8 cellular contexts compared by ENCODE assay signal in the genomic region with DNA sequence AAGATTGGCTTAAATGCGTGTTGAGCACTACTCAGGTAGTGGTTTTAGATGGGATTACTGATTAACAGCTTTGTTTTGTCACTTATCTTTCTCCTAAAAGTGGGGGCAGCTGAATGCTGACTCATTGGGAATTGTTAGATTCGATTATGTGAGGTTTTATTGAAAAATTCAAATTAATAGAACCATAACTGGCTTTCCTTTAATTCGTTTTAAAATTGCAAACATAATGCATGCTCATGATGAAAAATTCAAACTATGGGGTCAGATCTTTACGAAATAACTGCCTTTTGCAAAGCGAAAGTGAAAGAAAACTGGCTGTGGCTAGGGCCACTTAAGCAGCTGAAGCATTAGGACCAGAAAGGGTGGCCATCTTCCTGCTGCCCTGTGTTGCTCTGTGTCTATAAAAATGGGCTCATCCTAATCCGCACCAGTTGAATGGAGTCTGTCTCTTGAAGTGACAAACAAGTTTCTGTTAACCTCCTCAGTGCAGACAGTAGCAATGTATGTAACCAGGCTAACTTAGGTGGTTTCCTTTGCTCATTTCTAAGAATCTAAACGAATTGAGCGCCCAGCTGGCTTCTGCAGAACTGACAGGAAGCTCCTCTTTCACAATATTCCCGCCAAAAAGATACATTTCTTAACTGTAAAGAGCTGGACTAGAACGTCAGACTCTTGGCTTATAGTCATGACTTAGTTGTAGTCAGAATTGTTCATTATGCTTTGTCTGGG. TPM values are rescaled to one million over a fixed set of nuclear protein-coding genes. Genes with fewer than 3 reads are reported as not detected.
A peak's percentile ranks its signal among the peaks of the same experiment; 100 is the strongest.
DNase-seq lines count a peak whose midpoint lies in the region; ATAC-seq and TF ChIP-seq lines count a peak whose summit lies in the region.

No MANE protein-coding gene starts in this region.

- peak; percentile 30 for DNase-seq in DMS79 treated with DMSO at 0.1 percent for 48 hours (lab: John Stamatoyannopoulos, UW)
- DNase-seq in NB4 (ENCODE audit: low read depth) = peak; percentile 96
- peak; percentile 60 for DNase-seq in activated T-helper 2 cell treated with anti-CD3 and anti-CD28 coated beads, Interferon-gamma antibody, Interleukin-2, Interleukin-4, amounts not matched to agents 10 μg/mL and 5 μg/mL and 100 μg/mL, durations not matched to agents 14 hours and 24 hours and 36 hours (ENCODE audit: low spot score)
- peak; percentile 5 for DNase-seq in iPS-NIHi7 (ENCODE audit: extremely low spot score)
- DNase-seq in stimulated activated effector memory CD8-positive, alpha-beta T cell treated with anti-CD3 and anti-CD28 coated beads, Interleukin-12 subunit alpha, Interleukin-12 subunit beta, amount 100 ng/mL, for 72 hours (ENCODE audit: low spot score in 2 of 2) = peak; percentile 19 to 69

- ATAC-seq in GM21576 (IDR thresholded peaks at IDR 0.05; ENCODE audit: unreplicated experiment) = peak; percentile 70
- ATAC-seq in stimulated activated effector memory CD8-positive, alpha-beta T cell treated with anti-CD3 and anti-CD28 coated beads, Interleukin-12 subunit alpha, Interleukin-12 subunit beta, amount 100 ng/mL, for 72 hours = peak; percentile 87
- no peak for ATAC-seq in GM19397 (IDR thresholded peaks at IDR 0.05; ENCODE audit: unreplicated experiment)
- ATAC-seq in GM18858 (IDR thresholded peaks at IDR 0.05; ENCODE audit: unreplicated experiment) = no peak

- peak overlapping the region; percentile 49 for H3K4me3 ChIP-seq in NB4 (ENCODE audit: low read depth, low read length)

- H3K27me3 Mint-ChIP-seq in activated T-helper 2 cell treated with anti-CD3 and anti-CD28 coated beads, Interferon-gamma antibody, Interleukin-2, Interleukin-4, amounts not matched to agents 10 μg/mL and 5 μg/mL and 100 μg/mL, durations not matched to agents 14 hours and 24 hours and 36 hours (ENCODE audit: low read depth) = no peaks in the 10 kb centered on the region

- peaks cover 62% of the 10 kb centered on the region for H3K4me1 Mint-ChIP-seq in activated T-helper 2 cell treated with anti-CD3 and anti-CD28 coated beads, Interferon-gamma antibody, Interleukin-2, Interleukin-4, amounts not matched to agents 10 μg/mL and 5 μg/mL and 100 μg/mL, durations not matched to agents 14 hours and 24 hours and 36 hours (ENCODE audit: low read depth)
- peaks cover 60% of the 10 kb centered on the region for H3K4me1 Mint-ChIP-seq in stimulated activated effector memory CD8-positive, alpha-beta T cell treated with anti-CD3 and anti-CD28 coated beads, Interleukin-12 subunit alpha, Interleukin-12 subunit beta, amount 100 ng/mL, for 72 hours

- peak; percentile 18 for TF ChIP-seq POLR2A in NB4 (IDR thresholded peaks at IDR 0.05; ENCODE audit: extremely low read depth, insufficient read length)

- peaks cover 79% of the 10 kb centered on the region for H3K36me3 Mint-ChIP-seq in activated T-helper 2 cell treated with anti-CD3 and anti-CD28 coated beads, Interferon-gamma antibody, Interleukin-2, Interleukin-4, amounts not matched to agents 10 μg/mL and 5 μg/mL and 100 μg/mL, durations not matched to agents 14 hours and 24 hours and 36 hours (ENCODE audit: low read depth)
- H3K36me3 Mint-ChIP-seq in stimulated activated effector memory CD8-positive, alpha-beta T cell treated with anti-CD3 and anti-CD28 coated beads, Interleukin-12 subunit alpha, Interleukin-12 subunit beta, amount 100 ng/mL, for 72 hours = peaks cover 88% of the 10 kb centered on the region

- peak overlapping the region; percentile 94 for H3K27ac Mint-ChIP-seq in activated T-helper 2 cell treated with anti-CD3 and anti-CD28 coated beads, Interferon-gamma antibody, Interleukin-2, Interleukin-4, amounts not matched to agents 10 μg/mL and 5 μg/mL and 100 μg/mL, durations not matched to agents 14 hours and 24 hours and 36 hours
- peak overlapping the region; percentile 93 for H3K27ac Mint-ChIP-seq in stimulated activated effector memory CD8-positive, alpha-beta T cell treated with anti-CD3 and anti-CD28 coated beads, Interleukin-12 subunit alpha, Interleukin-12 subunit beta, amount 100 ng/mL, for 72 hours

- intact Hi-C loops in activated T-helper 2 cell treated with anti-CD3 and anti-CD28 coated beads, Interferon-gamma antibody, Interleukin-2, Interleukin-4, amounts not matched to agents 10 μg/mL and 5 μg/mL and 100 μg/mL, durations not matched to agents 14 hours and 24 hours and 36 hours (cut with micrococcal nuclease) = loop anchor here (1.0 to 10.0 kb wide), 6 partner anchors 11 to 463 kb away; a partner anchor contains a TSS

- no peaks in the 10 kb centered on the region for H3K9me3 Mint-ChIP-seq in activated T-helper 2 cell treated with anti-CD3 and anti-CD28 coated beads, Interferon-gamma antibody, Interleukin-2, Interleukin-4, amounts not matched to agents 10 μg/mL and 5 μg/mL and 100 μg/mL, durations not matched to agents 14 hours and 24 hours and 36 hours
- H3K9me3 Mint-ChIP-seq in stimulated activated effector memory CD8-positive, alpha-beta T cell treated with anti-CD3 and anti-CD28 coated beads, Interleukin-12 subunit alpha, Interleukin-12 subunit beta, amount 100 ng/mL, for 72 hours = no peaks in the 10 kb centered on the region

- no peak for TF ChIP-seq CTCF in NB4 (IDR thresholded peaks at IDR 0.05; ENCODE audit: low read depth, low read length)

- peak overlapping the region; percentile 82 for H3K4me3 Mint-ChIP-seq in activated T-helper 2 cell treated with anti-CD3 and anti-CD28 coated beads, Interferon-gamma antibody, Interleukin-2, Interleukin-4, amounts not matched to agents 10 μg/mL and 5 μg/mL and 100 μg/mL, durations not matched to agents 14 hours and 24 hours and 36 hours (ENCODE audit: low read depth)
- H3K4me3 Mint-ChIP-seq in stimulated activated effector memory CD8-positive, alpha-beta T cell treated with anti-CD3 and anti-CD28 coated beads, Interleukin-12 subunit alpha, Interleukin-12 subunit beta, amount 100 ng/mL, for 72 hours = peak overlapping the region; percentile 66

RNA-seq across cellular contexts. Expression of a gene that starts 27.8 kb away (rescaled TPM):
- 26.0 and 26.2 TPM in 2 replicates for total RNA-seq in activated T-helper 2 cell treated with anti-CD3 and anti-CD28 coated beads, Interferon-gamma antibody, Interleukin-2, Interleukin-4, amounts not matched to agents 10 μg/mL and 5 μg/mL and 100 μg/mL, durations not matched to agents 14 hours and 24 hours and 36 hours

RNA-seq across cellular contexts. Expression of a gene that starts 33.8 kb away (rescaled TPM):
- 43.5 and 44.8 TPM in 2 replicates for total RNA-seq in activated T-helper 2 cell treated with anti-CD3 and anti-CD28 coated beads, Interferon-gamma antibody, Interleukin-2, Interleukin-4, amounts not matched to agents 10 μg/mL and 5 μg/mL and 100 μg/mL, durations not matched to agents 14 hours and 24 hours and 36 hours

RNA-seq across cellular contexts. Expression of a gene that starts 46.9 kb away (rescaled TPM):
- total RNA-seq in activated T-helper 2 cell treated with anti-CD3 and anti-CD28 coated beads, Interferon-gamma antibody, Interleukin-2, Interleukin-4, amounts not matched to agents 10 μg/mL and 5 μg/mL and 100 μg/mL, durations not matched to agents 14 hours and 24 hours and 36 hours = 177 and 182 TPM in 2 replicates

RNA-seq across cellular contexts. Expression of a gene that starts 51.1 kb away (rescaled TPM):
- 161 and 164 TPM in 2 replicates for total RNA-seq in activated T-helper 2 cell treated with anti-CD3 and anti-CD28 coated beads, Interferon-gamma antibody, Interleukin-2, Interleukin-4, amounts not matched to agents 10 μg/mL and 5 μg/mL and 100 μg/mL, durations not matched to agents 14 hours and 24 hours and 36 hours

Comparison
In these comparisons a context has a peak if more than half of its experiments do, and no peak if none do; other contexts are left out.
1. DNase-seq: peak in every context shown above with its lines; median percentile 96 in NB4; 60 in activated T-helper 2 cell treated with anti-CD3 and anti-CD28 coated beads, Interferon-gamma antibody, Interleukin-2, Interleukin-4, amounts not matched to agents 10 μg/mL and 5 μg/mL and 100 μg/mL, durations not matched to agents 14 hours and 24 hours and 36 hours; 44 in stimulated activated effector memory CD8-positive, alpha-beta T cell treated with anti-CD3 and anti-CD28 coated beads, Interleukin-12 subunit alpha, Interleukin-12 subunit beta, amount 100 ng/mL, for 72 hours; 30 in DMS79 treated with DMSO at 0.1 percent for 48 hours; 5 in iPS-NIHi7.
2. ATAC-seq: peak in GM21576 (single experiment) and stimulated activated effector memory CD8-positive, alpha-beta T cell treated with anti-CD3 and anti-CD28 coated beads, Interleukin-12 subunit alpha, Interleukin-12 subunit beta, amount 100 ng/mL, for 72 hours (single experiment); none in GM19397 (single experiment) and GM18858 (single experiment).